ENCODE assay signal across 16 cellular contexts in the genomic region with DNA sequence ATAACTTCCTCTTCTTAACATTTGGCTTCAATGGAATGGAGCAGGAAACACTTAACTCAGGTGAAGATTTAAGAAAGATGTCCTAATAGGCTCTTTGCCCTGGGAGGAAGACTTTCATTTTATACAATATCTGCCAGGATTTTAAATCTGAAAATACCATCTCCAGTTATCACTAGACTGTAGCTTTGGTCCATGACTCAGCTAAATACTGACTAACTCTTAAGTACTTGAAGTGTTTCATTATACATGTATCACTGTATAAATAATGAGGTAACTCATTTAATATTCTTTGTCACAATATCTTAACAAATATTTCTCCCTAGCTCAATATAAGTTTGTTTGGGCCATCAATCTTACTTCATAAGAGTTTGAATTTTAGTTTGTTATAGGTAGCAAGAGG. TPM values are rescaled to one million over a fixed set of nuclear protein-coding genes. Genes with fewer than 3 reads are reported as not detected.
DNase-seq lines count a peak whose midpoint lies in the region; ATAC-seq, FAIRE-seq and TF ChIP-seq lines count a peak whose summit lies in the region.
"Had no signal": no experiment of that assay in that cellular context is flagged by ENCODE, and none has a peak within 500 bp of the region (broad histone marks: within the 10 kb centered on the region; RNA-seq: fewer than 3 reads in every experiment).

No MANE protein-coding gene starts in this region.

- H3K9me3 ChIP-seq in PC-3 (ENCODE audit: low read length) = no peaks in the 10 kb centered on the region
- H3K9me3 ChIP-seq in endothelial cell of umbilical vein (replicated peaks; ENCODE audit: control insufficient read depth, insufficient read depth, low read length) = no peaks in the 10 kb centered on the region
- no peaks in the 10 kb centered on the region for H3K9me3 ChIP-seq in CD8-positive, alpha-beta T cell (ENCODE audit: low read length)

- no peak overlapping the region for H3K9ac ChIP-seq in PC-3 (ENCODE audit: low read length)
- no peak overlapping the region for H3K9ac ChIP-seq in endothelial cell of umbilical vein (replicated peaks; ENCODE audit: extremely low read depth, insufficient read depth, low read length)

- H3K4me2 ChIP-seq in PC-3 (ENCODE audit: low read length) (peak overlapping the region; percentile 17; the same call in 1 of the 2 replicates), endothelial cell of umbilical vein (ENCODE audit: insufficient read depth, low read length) (no peak overlapping the region)

- H3K36me3 ChIP-seq in PC-3 (ENCODE audit: low read depth, low read length) (no peaks in the 10 kb centered on the region), endothelial cell of umbilical vein (ENCODE audit: control insufficient read depth in 2 of 2, extremely low read depth in 1 of 2, insufficient read depth in 2 of 2, low read length in 2 of 2) (no peaks in the 10 kb centered on the region)
- H3K36me3 ChIP-seq in CD8-positive, alpha-beta T cell (ENCODE audit: insufficient read depth, low read length) = no peaks in the 10 kb centered on the region

- H4K20me1 ChIP-seq in PC-3 (ENCODE audit: low read length) (no peaks in the 10 kb centered on the region), endothelial cell of umbilical vein (replicated peaks; ENCODE audit: control insufficient read depth, extremely low read depth, insufficient read depth, low read length) (no peaks in the 10 kb centered on the region)

- H3K27me3 Mint-ChIP-seq in CD8-positive, alpha-beta T cell (ENCODE audit: low read depth) = no peaks in the 10 kb centered on the region
- H3K27me3 Mint-ChIP-seq: activated naive CD4-positive, alpha-beta T cell treated with anti-CD3 and anti-CD28 coated beads, Interleukin-2, amount 10 ng/mL, durations not matched to agents 7 days and 5 days had no signal

- H3K27ac ChIP-seq in PC-3 (ENCODE audit: low read length) (peak overlapping the region; percentile 43), endothelial cell of umbilical vein (ENCODE audit: insufficient read depth, low read depth, low read length) (peak overlapping the region; percentile 15)
- no peak overlapping the region for H3K27ac ChIP-seq in CD8-positive, alpha-beta T cell (ENCODE audit: low read depth, low read length)
- H3K27ac ChIP-seq: dorsolateral prefrontal cortex, HL-60 had no signal

- H3K27me3 ChIP-seq in PC-3 (ENCODE audit: low read length) = no peaks in the 10 kb centered on the region
- H3K27me3 ChIP-seq in endothelial cell of umbilical vein (ENCODE audit: control insufficient read depth in 2 of 2, insufficient read depth in 2 of 2, low read length in 2 of 2) = no peaks in the 10 kb centered on the region
- no peaks in the 10 kb centered on the region for H3K27me3 ChIP-seq in CD8-positive, alpha-beta T cell (ENCODE audit: insufficient read depth, low read length)
- H3K27me3 ChIP-seq: dorsolateral prefrontal cortex had no signal

- H3K4me1 ChIP-seq in PC-3 (ENCODE audit: insufficient read depth, low read length) (peaks cover 37% of the 10 kb centered on the region), endothelial cell of umbilical vein (ENCODE audit: control insufficient read depth, extremely low read depth, insufficient read depth, low read length) (peaks cover 8% of the 10 kb centered on the region)
- no peaks in the 10 kb centered on the region for H3K4me1 ChIP-seq in CD8-positive, alpha-beta T cell (ENCODE audit: insufficient read depth, low read length)

- no peak for TF ChIP-seq POLR2A in endothelial cell of umbilical vein (IDR thresholded peaks at IDR 0.05; ENCODE audit: low read depth, low read length)

- H3K9me1 ChIP-seq in endothelial cell of umbilical vein (replicated peaks; ENCODE audit: control insufficient read depth, extremely low read depth, insufficient read depth, low read length) = no peaks in the 10 kb centered on the region

- CTCF ChIA-PET in PC-3 (lab: Charles Lee) = no interaction called here
- CTCF ChIA-PET in endothelial cell of umbilical vein (lab: Charles Lee) = interaction anchor here (0.6 to 1.1 kb wide), 2 partner anchors 132 to 1987 kb away, joined by 3 to 5 read pairs; no protein-coding TSS in a partner anchor
- CTCF ChIA-PET in CD8-positive, alpha-beta T cell (lab: Charles Lee) = no interaction called here

- H3K9me3 Mint-ChIP-seq in CD8-positive, alpha-beta T cell = peaks cover 10% of the 10 kb centered on the region

- H2AFZ ChIP-seq in PC-3 (ENCODE audit: low read length) (no peak overlapping the region), endothelial cell of umbilical vein (ENCODE audit: low read depth, low read length) (no peak overlapping the region)

- H3F3A ChIP-seq in PC-3 (ENCODE audit: low read length, unreplicated experiment) = no peaks in the 10 kb centered on the region

- H3K27ac Mint-ChIP-seq in CD8-positive, alpha-beta T cell = no peak overlapping the region
- H3K27ac Mint-ChIP-seq: activated naive CD4-positive, alpha-beta T cell treated with anti-CD3 and anti-CD28 coated beads, Interleukin-2, amount 10 ng/mL, durations not matched to agents 7 days and 5 days had no signal

- H3K4me1 Mint-ChIP-seq in CD8-positive, alpha-beta T cell (ENCODE audit: low read depth) = no peaks in the 10 kb centered on the region
- H3K4me1 Mint-ChIP-seq: activated naive CD4-positive, alpha-beta T cell treated with anti-CD3 and anti-CD28 coated beads, Interleukin-2, amount 10 ng/mL, durations not matched to agents 7 days and 5 days had no signal

- DNase-seq in NCI-H510A treated with DMSO at 0.1 percent for 48 hours (lab: John Stamatoyannopoulos, UW) = peak; percentile 15
- no peak for DNase-seq in NCI-H510A (lab: John Stamatoyannopoulos, UW)
- peak; percentile 68 for DNase-seq in PC-3
- DNase-seq in endothelial cell of umbilical vein (ENCODE audit: low read depth, low spot score) = peak; percentile 49
- DNase-seq in renal cortical epithelial cell (ENCODE audit: low read depth) = peak; percentile 89
- no peak for DNase-seq in DMS153 treated with DMSO at 0.1 percent for 48 hours (lab: John Stamatoyannopoulos, UW; ENCODE audit: unreplicated experiment)
- no peak for DNase-seq in CD8-positive, alpha-beta T cell
- DNase-seq: 8988T; activated naive CD4-positive, alpha-beta T cell treated with anti-CD3 and anti-CD28 coated beads, Interleukin-2, amount 10 ng/mL, durations not matched to agents 7 days and 5 days; dorsolateral prefrontal cortex; hypothalamus; NCI-H1105; NCI-H526 treated with DMSO at 0.1 percent for 48 hours; retina had no signal

- no peak for FAIRE-seq in endothelial cell of umbilical vein (lab: Jason Lieb, UNC)

- dilution Hi-C loops in endothelial cell of umbilical vein (cut with MboI; ENCODE audit: extremely low pct_ligation_motif_present, low sequenced_read_pairs) = no loop called here

- TF ChIP-seq CTCF in PC-3 (conservative IDR thresholded peaks at IDR 0.05; ENCODE audit: low read depth, low read length) (no peak), endothelial cell of umbilical vein (IDR thresholded peaks at IDR 0.05; ENCODE audit: extremely low read depth in 1 of 2, insufficient read depth in 1 of 2, low read depth in 1 of 2, low read length in 2 of 2) (no peak)
- TF ChIP-seq CTCF in CD8-positive, alpha-beta T cell (IDR thresholded peaks at IDR 0.05) = no peak

- no peaks in the 10 kb centered on the region for H3K9me2 ChIP-seq in PC-3 (replicated peaks; ENCODE audit: low read length)

- no peak overlapping the region for H3K4me3 ChIP-seq in PC-3 (ENCODE audit: low read length)
- no peak overlapping the region for H3K4me3 ChIP-seq in endothelial cell of umbilical vein (replicated peaks in 1 of 3; ENCODE audit: insufficient read depth in 1 of 3, low read depth in 1 of 3, low read length in 3 of 3)
- H3K4me3 ChIP-seq in CD8-positive, alpha-beta T cell (ENCODE audit: low read depth, low read length) = no peak overlapping the region
- H3K4me3 ChIP-seq: dorsolateral prefrontal cortex had no signal

- POLR2A ChIA-PET in PC-3 (lab: Charles Lee; ENCODE audit: unreplicated experiment) = no interaction called here
- POLR2A ChIA-PET in endothelial cell of umbilical vein (lab: Charles Lee) = no interaction called here
- POLR2A ChIA-PET in CD8-positive, alpha-beta T cell (lab: Charles Lee) = interaction anchor here (1.0 kb wide), 1 partner anchor 85 kb away, joined by 3 read pairs; no protein-coding TSS in a partner anchor

- H3K79me2 ChIP-seq in PC-3 (ENCODE audit: low read length) (no peaks in the 10 kb centered on the region), endothelial cell of umbilical vein (ENCODE audit: control insufficient read depth, insufficient read depth, low read length) (no peaks in the 10 kb centered on the region)

- no TSS peak for BruUV-seq in PC-3 (replicated peaks; lab: Mats Ljungman, UMichigan)
- no TSS peak for BruUV-seq in endothelial cell of umbilical vein (replicated peaks; lab: Mats Ljungman, UMichigan)

- peak; percentile 83 for ATAC-seq in PC-3
- no peak for ATAC-seq in GM19035 (IDR thresholded peaks at IDR 0.05; ENCODE audit: unreplicated experiment)
- no peak for ATAC-seq in CD8-positive, alpha-beta T cell

- no peak overlapping the region for H3K4me3 Mint-ChIP-seq in CD8-positive, alpha-beta T cell
- H3K4me3 Mint-ChIP-seq: activated naive CD4-positive, alpha-beta T cell treated with anti-CD3 and anti-CD28 coated beads, Interleukin-2, amount 10 ng/mL, durations not matched to agents 7 days and 5 days had no signal

- peaks cover 14% of the 10 kb centered on the region for H3K36me3 Mint-ChIP-seq in CD8-positive, alpha-beta T cell

- intact Hi-C loops in PC-3 (cut with micrococcal nuclease) (no loop called here), endothelial cell of umbilical vein (cut with micrococcal nuclease) (no loop called here)
- intact Hi-C loops in CD8-positive, alpha-beta T cell (cut with DNase I, micrococcal nuclease) = no loop called here

RNA-seq across cellular contexts. Expression of a gene that starts 34.7 kb away (rescaled TPM):
- total RNA-seq in PC-3 (2014; rRNA removed) (1.8 and 2.6 TPM in 2 replicates), endothelial cell of umbilical vein (0.64 and 0.74 TPM in 2 replicates), renal cortical epithelial cell (10.0 and 12.5 TPM in 2 replicates)
- polyA plus RNA-seq in endothelial cell of umbilical vein = 1.0 and 1.8 TPM in 2 replicates
- 1.8 and 2.5 TPM in 2 replicates for polyA plus RNA-seq in endothelial cell of umbilical vein (2011; cell fraction: cytosol; rRNA removed)
- 3.7 and 6.9 TPM in 2 replicates for polyA plus RNA-seq in endothelial cell of umbilical vein (2011; cell fraction: nucleus; rRNA removed)
- polyA plus RNA-seq in endothelial cell of umbilical vein (2012) = 1.2 and 2.6 TPM in 2 replicates
- polyA minus RNA-seq in endothelial cell of umbilical vein = 2.3 and 2.4 TPM in 2 replicates
- polyA minus RNA-seq in endothelial cell of umbilical vein (2011; cell fraction: cytosol; rRNA and poly(A)+ RNA removed) = 1.0 TPM
- 3.4 and 11.9 TPM in 2 replicates for polyA minus RNA-seq in endothelial cell of umbilical vein (2011; cell fraction: nucleus; rRNA and poly(A)+ RNA removed)
- 1 to 10 TPM; 5.9 to 6.3 TPM for total RNA-seq in CD8-positive, alpha-beta T cell

RNA-seq across cellular contexts. Expression of a gene that starts 35.1 kb away (rescaled TPM):
- total RNA-seq in PC-3 (2014; rRNA removed) (16.3 and 17.9 TPM in 2 replicates), endothelial cell of umbilical vein (26.9 and 27.6 TPM in 2 replicates), renal cortical epithelial cell (27.1 and 57.3 TPM in 2 replicates)
- polyA plus RNA-seq in endothelial cell of umbilical vein = 19.5 and 19.9 TPM in 2 replicates
- polyA plus RNA-seq in endothelial cell of umbilical vein (2011; cell fraction: cytosol; rRNA removed) = 25.2 and 25.8 TPM in 2 replicates
- polyA plus RNA-seq in endothelial cell of umbilical vein (2011; cell fraction: nucleus; rRNA removed) = 17.6 and 25.9 TPM in 2 replicates
- polyA plus RNA-seq in endothelial cell of umbilical vein (2012) = 29.0 and 29.7 TPM in 2 replicates
- 24.4 and 28.1 TPM in 2 replicates for polyA minus RNA-seq in endothelial cell of umbilical vein
- polyA minus RNA-seq in endothelial cell of umbilical vein (2011; cell fraction: cytosol; rRNA and poly(A)+ RNA removed) = 19.0 TPM
- 95.1 and 121 TPM in 2 replicates for polyA minus RNA-seq in endothelial cell of umbilical vein (2011; cell fraction: nucleus; rRNA and poly(A)+ RNA removed)
- total RNA-seq in CD8-positive, alpha-beta T cell = 10 to 100 TPM; 26.3 to 33.1 TPM

Comparison
In these comparisons a context has a peak if more than half of its experiments do, and no peak if none do; other contexts are left out.
1. DNase-seq: peak in NCI-H510A treated with DMSO at 0.1 percent for 48 hours (single experiment), PC-3 (single experiment), endothelial cell of umbilical vein (single experiment) and renal cortical epithelial cell (single experiment); none in NCI-H510A (single experiment), DMS153 treated with DMSO at 0.1 percent for 48 hours (single experiment) and CD8-positive, alpha-beta T cell (0 of 7).